Comparison of ENCODE assay signal across 8 cellular contexts in the genomic region with DNA sequence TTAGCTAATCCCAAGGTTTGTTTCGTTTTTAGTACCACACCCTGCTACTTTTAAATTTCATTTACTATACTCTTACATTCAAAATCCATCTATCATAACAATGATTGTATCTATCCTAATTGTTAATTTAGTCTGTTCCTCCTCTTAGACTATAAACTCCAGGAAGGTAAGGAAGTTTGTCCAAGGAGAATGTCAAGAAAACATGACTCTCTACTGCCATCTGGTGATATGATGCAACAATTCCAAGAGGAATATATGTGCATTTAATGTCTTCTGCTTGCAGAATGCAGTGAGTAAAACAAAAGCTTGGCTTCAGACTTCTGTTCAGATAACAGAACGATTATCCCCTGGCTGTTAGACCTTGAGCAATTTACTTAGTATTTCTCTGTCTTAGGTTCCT.
DNase-seq lines count a peak whose midpoint lies in the region; ATAC-seq and TF ChIP-seq lines count a peak whose summit lies in the region.

No MANE protein-coding gene starts in this region.

- no peaks in the 10 kb centered on the region for H4K20me1 ChIP-seq in OCI-LY7 (ENCODE audit: insufficient read depth, low read length)

- intact Hi-C loops in OCI-LY7 (cut with micrococcal nuclease; ENCODE audit: unreplicated experiment): loop anchor here (5.0 kb wide), 1 partner anchor 566 kb away; no protein-coding TSS in a partner anchor

- no peaks in the 10 kb centered on the region for H3K36me3 ChIP-seq in OCI-LY7 (ENCODE audit: insufficient read depth, low read length)

- no TSS peak for BruUV-seq in OCI-LY7 (replicated peaks; lab: Mats Ljungman, UMichigan)

- no peaks in the 10 kb centered on the region for H3K79me2 ChIP-seq in OCI-LY7 (ENCODE audit: insufficient read depth, low read depth, low read length)

- peak; percentile 58 for DNase-seq in HT1080 (ENCODE audit: low read depth)
- peak; percentile 30 for DNase-seq in OCI-LY7 (ENCODE audit: low spot score)
- DNase-seq in epithelial cell of proximal tubule (ENCODE audit: low read depth): peak; percentile 35
- DNase-seq in retina: peak; percentile 8
- DNase-seq in stimulated activated CD4-positive, alpha-beta T cell treated with anti-CD3 and anti-CD28 coated beads, Interleukin-2, amount 100 ng/mL, for 48 hours: no peak
- DNase-seq in activated effector memory CD4-positive, alpha-beta T cell treated with anti-CD3 and anti-CD28 coated beads, Interleukin-2, amount 50 U/mL, for 16 hours: no peak

- no peak overlapping the region for H3K27ac ChIP-seq in 22Rv1
- no peak overlapping the region for H3K27ac ChIP-seq in OCI-LY7 (ENCODE audit: low read depth, low read length, poor library complexity, severe bottlenecking)

- H3K4me3 ChIP-seq in OCI-LY7 (ENCODE audit: low read depth, low read length, poor library complexity, severe bottlenecking) (no peak overlapping the region), epithelial cell of proximal tubule (ENCODE audit: low read depth, low read length) (no peak overlapping the region)

- no peak overlapping the region for H2AFZ ChIP-seq in OCI-LY7 (ENCODE audit: low read length)

- no peaks in the 10 kb centered on the region for H3K9me2 ChIP-seq in OCI-LY7 (ENCODE audit: insufficient read depth, low read length)

- POLR2A ChIA-PET in OCI-LY7 (lab: Charles Lee): interaction anchor here (1.0 kb wide), 1 partner anchor 22 kb away, joined by 4 read pairs; no protein-coding TSS in a partner anchor

- ATAC-seq in GM18502 (IDR thresholded peaks at IDR 0.05; ENCODE audit: poor library complexity, unreplicated experiment): peak; percentile 81

- CTCF ChIA-PET in OCI-LY7 (lab: Charles Lee; ENCODE audit: unreplicated experiment): no interaction called here

- no peaks in the 10 kb centered on the region for H3K9me3 ChIP-seq in OCI-LY7 (ENCODE audit: low read length)

- H3K4me1 ChIP-seq in OCI-LY7 (ENCODE audit: insufficient read depth, low read length, poor library complexity, severe bottlenecking): no peaks in the 10 kb centered on the region

- TF ChIP-seq CTCF in 22Rv1 (IDR thresholded peaks at IDR 0.05): peak; percentile 40
- peak; percentile 72 for TF ChIP-seq CTCF in OCI-LY7 (conservative IDR thresholded peaks at IDR 0.05; ENCODE audit: low read length)
- TF ChIP-seq CTCF in epithelial cell of proximal tubule (conservative IDR thresholded peaks at IDR 0.05; ENCODE audit: low read depth, low read length): peak; percentile 59

- H3K4me2 ChIP-seq in OCI-LY7 (ENCODE audit: low read length): no peak overlapping the region

Comparison
In these comparisons a context has a peak if more than half of its experiments do, and no peak if none do; other contexts are left out.
1. DNase-seq: peak in HT1080 (single experiment), OCI-LY7 (single experiment), epithelial cell of proximal tubule (single experiment) and retina (single experiment); none in stimulated activated CD4-positive, alpha-beta T cell treated with anti-CD3 and anti-CD28 coated beads, Interleukin-2, amount 100 ng/mL, for 48 hours (0 of 2) and activated effector memory CD4-positive, alpha-beta T cell treated with anti-CD3 and anti-CD28 coated beads, Interleukin-2, amount 50 U/mL, for 16 hours (single experiment).
2. Peak in every context shown above with its lines, with median percentiles within 50 percentile points of each other: CTCF ChIP-seq.